11 cellular contexts compared by ENCODE assay signal in genomic region chr6:156917213-156917612, GRCh38.
DNase-seq lines count a peak whose midpoint lies in the region; ATAC-seq and TF ChIP-seq lines count a peak whose summit lies in the region.
"Had no signal": no experiment of that assay in that cellular context is flagged by ENCODE, and none has a peak within 500 bp of the region (broad histone marks: within the 10 kb centered on the region; RNA-seq: fewer than 3 reads in every experiment).

No MANE protein-coding gene starts in this region.

- peaks cover 37% of the 10 kb centered on the region for H3K4me1 Mint-ChIP-seq in activated T-cell treated with anti-CD3 and anti-CD28 coated beads, Interleukin-2, amount 50 U/mL, for 72 hours (ENCODE audit: low read depth)
- H3K4me1 Mint-ChIP-seq in WTC11 = peaks cover 67% of the 10 kb centered on the region
- H3K4me1 Mint-ChIP-seq in stimulated activated memory B cell treated with anti-CD40 and anti-IgM and Interleukin-4, amounts not matched to agents 10 μg/mL and 1 μg/mL and 100 μg/mL, for 72 hours = peaks cover 71% of the 10 kb centered on the region

- no peak for TF ChIP-seq CTCF in WTC11 (IDR thresholded peaks at IDR 0.05)

- H3K9me3 Mint-ChIP-seq in activated T-cell treated with anti-CD3 and anti-CD28 coated beads, Interleukin-2, amount 50 U/mL, for 72 hours = peaks cover 0 to 2% of the 10 kb centered on the region in 2 donors
- H3K9me3 Mint-ChIP-seq in WTC11 = no peaks in the 10 kb centered on the region
- peaks cover 4% of the 10 kb centered on the region for H3K9me3 Mint-ChIP-seq in stimulated activated memory B cell treated with anti-CD40 and anti-IgM and Interleukin-4, amounts not matched to agents 10 μg/mL and 1 μg/mL and 100 μg/mL, for 72 hours
- H3K9me3 Mint-ChIP-seq: activated T-cell treated with anti-CD3 and anti-CD28 coated beads, Interleukin-2, amount 50 U/mL, for 4 hours had no signal

- no peak for DNase-seq in activated T-cell treated with anti-CD3 and anti-CD28 coated beads, Interleukin-2, amount 50 U/mL, for 72 hours
- DNase-seq in activated T-cell treated with anti-CD3 and anti-CD28 coated beads, Interleukin-2, amount 50 U/mL, for 48 hours = no peak
- DNase-seq in WTC11 (ENCODE audit: low spot score) (no peak), LoVo (ENCODE audit: low spot score) (no peak), DMS 273 treated with DMSO at 0.1 percent for 48 hours (lab: John Stamatoyannopoulos, UW) (no peak)
- no peak for DNase-seq in activated CD4-positive, CD25-positive, alpha-beta regulatory T cell (lab: John Stamatoyannopoulos, UW)
- DNase-seq: activated T-cell treated with anti-CD3 and anti-CD28 coated beads, Interleukin-2, amount 50 U/mL, for 4 hours; NCI-H2081 treated with DMSO at 0.1 percent for 48 hours; posterior cingulate gyrus had no signal

- CTCF ChIA-PET in WTC11 (lab: Charles Lee) = no interaction called here

- no peak for ATAC-seq in activated T-cell treated with anti-CD3 and anti-CD28 coated beads, Interleukin-2, amount 50 U/mL, for 72 hours (replicated peaks in 1 of 2)
- ATAC-seq in HG02852 (IDR thresholded peaks at IDR 0.05; ENCODE audit: unreplicated experiment) (peak; percentile 82), WTC11 (no peak)
- ATAC-seq in stimulated activated memory B cell treated with anti-CD40 and anti-IgM and Interleukin-4, amounts not matched to agents 10 μg/mL and 1 μg/mL and 100 μg/mL, for 72 hours = no peak

- peaks cover 0 to 3% of the 10 kb centered on the region in 2 donors for H3K36me3 Mint-ChIP-seq in activated T-cell treated with anti-CD3 and anti-CD28 coated beads, Interleukin-2, amount 50 U/mL, for 72 hours (ENCODE audit: insufficient read depth in 2 of 2)
- no peaks in the 10 kb centered on the region for H3K36me3 Mint-ChIP-seq in WTC11
- H3K36me3 Mint-ChIP-seq in stimulated activated memory B cell treated with anti-CD40 and anti-IgM and Interleukin-4, amounts not matched to agents 10 μg/mL and 1 μg/mL and 100 μg/mL, for 72 hours = peaks cover 25% of the 10 kb centered on the region

- H3K27me3 Mint-ChIP-seq in activated T-cell treated with anti-CD3 and anti-CD28 coated beads, Interleukin-2, amount 50 U/mL, for 72 hours (ENCODE audit: low read depth) = no peaks in the 10 kb centered on the region
- no peaks in the 10 kb centered on the region for H3K27me3 Mint-ChIP-seq in WTC11 (ENCODE audit: low read depth)
- H3K27me3 Mint-ChIP-seq in stimulated activated memory B cell treated with anti-CD40 and anti-IgM and Interleukin-4, amounts not matched to agents 10 μg/mL and 1 μg/mL and 100 μg/mL, for 72 hours = no peaks in the 10 kb centered on the region

- peak overlapping the region; percentile 0 for H3K27ac Mint-ChIP-seq in activated T-cell treated with anti-CD3 and anti-CD28 coated beads, Interleukin-2, amount 50 U/mL, for 72 hours
- peak overlapping the region; percentile 7 for H3K27ac Mint-ChIP-seq in WTC11
- H3K27ac Mint-ChIP-seq in stimulated activated memory B cell treated with anti-CD40 and anti-IgM and Interleukin-4, amounts not matched to agents 10 μg/mL and 1 μg/mL and 100 μg/mL, for 72 hours = peak overlapping the region; percentile 87

- no peak overlapping the region for H3K4me3 Mint-ChIP-seq in activated T-cell treated with anti-CD3 and anti-CD28 coated beads, Interleukin-2, amount 50 U/mL, for 72 hours
- no peak overlapping the region for H3K4me3 Mint-ChIP-seq in WTC11
- H3K4me3 Mint-ChIP-seq in stimulated activated memory B cell treated with anti-CD40 and anti-IgM and Interleukin-4, amounts not matched to agents 10 μg/mL and 1 μg/mL and 100 μg/mL, for 72 hours = peak overlapping the region; percentile 9
- H3K4me3 Mint-ChIP-seq: activated T-cell treated with anti-CD3 and anti-CD28 coated beads, Interleukin-2, amount 50 U/mL, for 4 hours had no signal

- POLR2A ChIA-PET in WTC11 (lab: Charles Lee) = no interaction called here

TF ChIP-seq in WTC11, 78 proteins besides CTCF, POLR2A, EP300 and RAD21 (continues in another document):
- no peak for TF ChIP-seq E2F4 (CRISPR knock-in tag; IDR thresholded peaks at IDR 0.05; ENCODE audit: borderline replicate concordance, low read depth)
- no peak for TF ChIP-seq SOX15 (CRISPR knock-in tag; IDR thresholded peaks at IDR 0.05)
- TF ChIP-seq, protein P1, sequence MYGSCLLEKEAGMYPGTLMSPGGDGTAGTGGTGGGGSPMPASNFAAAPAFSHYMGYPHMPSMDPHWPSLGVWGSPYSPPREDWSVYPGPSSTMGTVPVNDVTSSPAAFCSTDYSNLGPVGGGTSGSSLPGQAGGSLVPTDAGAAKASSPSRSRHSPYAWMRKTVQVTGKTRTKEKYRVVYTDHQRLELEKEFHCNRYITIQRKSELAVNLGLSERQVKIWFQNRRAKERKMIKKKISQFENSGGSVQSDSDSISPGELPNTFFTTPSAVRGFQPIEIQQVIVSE (CRISPR knock-in tag; IDR thresholded peaks at IDR 0.05; ENCODE audit: borderline replicate concordance) = no peak
- no peak for TF ChIP-seq EMX1 (CRISPR knock-in tag; IDR thresholded peaks at IDR 0.05)
- no peak for TF ChIP-seq CREB1 (CRISPR knock-in tag; IDR thresholded peaks at IDR 0.05)
- no peak for TF ChIP-seq ZNF396 (CRISPR knock-in tag; IDR thresholded peaks at IDR 0.05; ENCODE audit: borderline replicate concordance)
- no peak for TF ChIP-seq SMAD4 (CRISPR knock-in tag; IDR thresholded peaks at IDR 0.05)
- no peak for TF ChIP-seq NR2C2 (CRISPR knock-in tag; IDR thresholded peaks at IDR 0.05)
- TF ChIP-seq ZNF281 (CRISPR knock-in tag; IDR thresholded peaks at IDR 0.05) = no peak
- TF ChIP-seq, protein P2, sequence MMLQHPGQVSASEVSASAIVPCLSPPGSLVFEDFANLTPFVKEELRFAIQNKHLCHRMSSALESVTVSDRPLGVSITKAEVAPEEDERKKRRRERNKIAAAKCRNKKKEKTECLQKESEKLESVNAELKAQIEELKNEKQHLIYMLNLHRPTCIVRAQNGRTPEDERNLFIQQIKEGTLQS (CRISPR knock-in tag; conservative IDR thresholded peaks at IDR 0.05) = no peak
- no peak for TF ChIP-seq USF2 (CRISPR knock-in tag; IDR thresholded peaks at IDR 0.05)
- no peak for TF ChIP-seq NFYB (CRISPR knock-in tag; conservative IDR thresholded peaks at IDR 0.05; ENCODE audit: low read depth)
- no peak for TF ChIP-seq ZBTB43 (CRISPR knock-in tag; IDR thresholded peaks at IDR 0.05)
- TF ChIP-seq CREM (CRISPR knock-in tag; IDR thresholded peaks at IDR 0.05) = no peak
- TF ChIP-seq ZNF423 (CRISPR knock-in tag; IDR thresholded peaks at IDR 0.05) = no peak
- TF ChIP-seq CBFB (CRISPR knock-in tag; IDR thresholded peaks at IDR 0.05; ENCODE audit: low read depth) = no peak

Comparison
In these comparisons a context has a peak if more than half of its experiments do, and no peak if none do; other contexts are left out.
1. H3K27ac Mint-ChIP-seq: peak in every context shown above with its lines; median percentile 87 in stimulated activated memory B cell treated with anti-CD40 and anti-IgM and Interleukin-4, amounts not matched to agents 10 μg/mL and 1 μg/mL and 100 μg/mL, for 72 hours; 7 in WTC11; 0 in activated T-cell treated with anti-CD3 and anti-CD28 coated beads, Interleukin-2, amount 50 U/mL, for 72 hours.